8 cellular contexts compared by ENCODE assay signal in the genomic region with DNA sequence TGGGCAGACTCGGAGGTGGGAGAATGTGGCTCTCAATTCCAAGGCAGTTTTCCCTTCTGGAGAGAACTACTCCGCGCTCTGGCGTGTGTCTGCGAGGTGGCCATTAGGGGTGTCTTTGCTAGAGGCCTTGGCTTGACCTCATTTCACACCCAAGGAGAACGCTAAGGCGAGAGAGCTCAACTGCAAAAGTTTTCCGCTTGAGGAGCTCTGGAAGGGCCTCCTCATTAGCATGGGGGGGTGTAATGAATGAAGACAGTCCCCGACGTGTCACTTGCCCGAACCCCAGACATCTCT. TPM values are rescaled to one million over a fixed set of nuclear protein-coding genes. Genes with fewer than 3 reads are reported as not detected.
DNase-seq lines count a peak whose midpoint lies in the region; ATAC-seq lines count a peak whose summit lies in the region.

No MANE protein-coding gene starts in this region.

- no CpG with 5 or more reads among the region's 11 CpGs for WGBS in iPS DF 6.9 (ENCODE audit: insufficient coverage, insufficient read length)

- peak overlapping the region; percentile 89 for H3K27ac ChIP-seq in CD8-positive, alpha-beta memory T cell (ENCODE audit: low read depth, low read length)
- peak overlapping the region; percentile 13 for H3K27ac ChIP-seq in iPS DF 6.9 (ENCODE audit: low read length)

- no peaks in the 10 kb centered on the region for H3K9me3 ChIP-seq in CD8-positive, alpha-beta memory T cell (ENCODE audit: low read length)
- no peaks in the 10 kb centered on the region for H3K9me3 ChIP-seq in iPS DF 6.9 (ENCODE audit: control insufficient read depth, insufficient read depth, low read length)

- no peaks in the 10 kb centered on the region for H3K27me3 ChIP-seq in CD8-positive, alpha-beta memory T cell (ENCODE audit: insufficient read depth, low read length, poor library complexity, severe bottlenecking)
- no peaks in the 10 kb centered on the region for H3K27me3 ChIP-seq in iPS DF 6.9 (ENCODE audit: control insufficient read depth, insufficient read depth, low read length)

- POLR2A ChIA-PET in CD8-positive, alpha-beta memory T cell (lab: Charles Lee): interaction anchor here (0.5 to 2.3 kb wide), 8 partner anchors 52 to 683 kb away, joined by 3 to 10 read pairs (median 4); a partner anchor contains a TSS

- in situ Hi-C loops in G401 (cut with HindIII; ENCODE audit: low sequenced_read_pairs): no loop called here

- peak in 3 of 5 donors; percentile 27 to 71 (median 61) for DNase-seq in CD8-positive, alpha-beta memory T cell
- peak; percentile 24 for DNase-seq in activated naive CD8-positive, alpha-beta T cell treated with anti-CD3 and anti-CD28 coated beads, Interleukin-2, amount 50 U/mL, for 16 hours (ENCODE audit: low read depth, low spot score)
- DNase-seq in iPS DF 6.9 (ENCODE audit: low read depth, low spot score) (no peak), amniotic stem cell (lab: John Stamatoyannopoulos, UW) (no peak), G401 (ENCODE audit: low spot score) (no peak)
- peak in 1 of 2 donors; percentile 47 for DNase-seq in stimulated activated effector memory CD8-positive, alpha-beta T cell treated with anti-CD3 and anti-CD28 coated beads, Interleukin-12 subunit alpha, Interleukin-12 subunit beta, amount 100 ng/mL, for 72 hours (ENCODE audit: low spot score in 2 of 2)

- peak; percentile 25 for ATAC-seq in GM19397 (IDR thresholded peaks at IDR 0.05; ENCODE audit: unreplicated experiment)
- peak; percentile 15 for ATAC-seq in HG03520 (IDR thresholded peaks at IDR 0.05; ENCODE audit: unreplicated experiment)
- ATAC-seq in stimulated activated effector memory CD8-positive, alpha-beta T cell treated with anti-CD3 and anti-CD28 coated beads, Interleukin-12 subunit alpha, Interleukin-12 subunit beta, amount 100 ng/mL, for 72 hours: peak; percentile 25

- H3K36me3 ChIP-seq in CD8-positive, alpha-beta memory T cell (ENCODE audit: insufficient read depth, low read length): no peaks in the 10 kb centered on the region
- H3K36me3 ChIP-seq in iPS DF 6.9 (ENCODE audit: control insufficient read depth, insufficient read depth, low read length): no peaks in the 10 kb centered on the region

- H3K4me3 Mint-ChIP-seq in CD8-positive, alpha-beta memory T cell: peak overlapping the region; percentile 92 to 100 (median 98)
- peak overlapping the region; percentile 93 for H3K4me3 Mint-ChIP-seq in stimulated activated effector memory CD8-positive, alpha-beta T cell treated with anti-CD3 and anti-CD28 coated beads, Interleukin-12 subunit alpha, Interleukin-12 subunit beta, amount 100 ng/mL, for 72 hours

- peaks cover 4 to 12% (median 8%) of the 10 kb centered on the region in 5 donors for H3K9me3 Mint-ChIP-seq in CD8-positive, alpha-beta memory T cell
- peaks cover 15% of the 10 kb centered on the region for H3K9me3 Mint-ChIP-seq in stimulated activated effector memory CD8-positive, alpha-beta T cell treated with anti-CD3 and anti-CD28 coated beads, Interleukin-12 subunit alpha, Interleukin-12 subunit beta, amount 100 ng/mL, for 72 hours

- CTCF ChIA-PET in CD8-positive, alpha-beta memory T cell (lab: Charles Lee): interaction anchor here (1.0 to 2.4 kb wide), 3 partner anchors 10 to 465 kb away, joined by 4 to 15 read pairs (median 9); no protein-coding TSS in a partner anchor

- peaks cover 37 to 44% (median 39%) of the 10 kb centered on the region in 3 donors for H3K4me1 Mint-ChIP-seq in CD8-positive, alpha-beta memory T cell
- H3K4me1 Mint-ChIP-seq in stimulated activated effector memory CD8-positive, alpha-beta T cell treated with anti-CD3 and anti-CD28 coated beads, Interleukin-12 subunit alpha, Interleukin-12 subunit beta, amount 100 ng/mL, for 72 hours: peaks cover 45% of the 10 kb centered on the region

- H3K4me1 ChIP-seq in CD8-positive, alpha-beta memory T cell (ENCODE audit: insufficient read depth, low read length): peaks cover 17% of the 10 kb centered on the region
- H3K4me1 ChIP-seq in iPS DF 6.9 (ENCODE audit: control insufficient read depth, insufficient read depth, low read length): peaks cover 2% of the 10 kb centered on the region; the same call in 1 of the 2 replicates

- H3K27me3 Mint-ChIP-seq in CD8-positive, alpha-beta memory T cell: peaks cover 0 to 4% of the 10 kb centered on the region in 2 donors

- peak overlapping the region; percentile 98 to 100 (median 99) for H3K27ac Mint-ChIP-seq in CD8-positive, alpha-beta memory T cell
- peak overlapping the region; percentile 99 for H3K27ac Mint-ChIP-seq in stimulated activated effector memory CD8-positive, alpha-beta T cell treated with anti-CD3 and anti-CD28 coated beads, Interleukin-12 subunit alpha, Interleukin-12 subunit beta, amount 100 ng/mL, for 72 hours

- H3K4me3 ChIP-seq in CD8-positive, alpha-beta memory T cell (ENCODE audit: low read length): peak overlapping the region; percentile 98
- peak overlapping the region; percentile 81; the same call in 1 of the 2 replicates for H3K4me3 ChIP-seq in iPS DF 6.9 (ENCODE audit: low read length)

- peaks cover 2 to 17% (median 5%) of the 10 kb centered on the region in 3 donors for H3K36me3 Mint-ChIP-seq in CD8-positive, alpha-beta memory T cell
- H3K36me3 Mint-ChIP-seq in stimulated activated effector memory CD8-positive, alpha-beta T cell treated with anti-CD3 and anti-CD28 coated beads, Interleukin-12 subunit alpha, Interleukin-12 subunit beta, amount 100 ng/mL, for 72 hours: peaks cover 72% of the 10 kb centered on the region

RNA-seq across cellular contexts. Expression of a gene that starts 0.7 kb away (rescaled TPM):
- 100 to 1,000 TPM; 199 to 201 TPM for total RNA-seq in CD8-positive, alpha-beta memory T cell
- polyA plus RNA-seq in CD8-positive, alpha-beta memory T cell: 94.0 TPM
- total RNA-seq in G401 (2014; rRNA removed; shearing (Covaris generic)): 207 and 336 TPM in 2 replicates

Comparison
In these comparisons a context has a peak if more than half of its experiments do, and no peak if none do; other contexts are left out.
1. DNase-seq: peak in CD8-positive, alpha-beta memory T cell (3 of 5) and activated naive CD8-positive, alpha-beta T cell treated with anti-CD3 and anti-CD28 coated beads, Interleukin-2, amount 50 U/mL, for 16 hours (single experiment); none in iPS DF 6.9 (single experiment), amniotic stem cell (single experiment) and G401 (single experiment).
2. Peak in every context shown above with its lines, with median percentiles within 50 percentile points of each other: ATAC-seq.